1 cellular context compared by ENCODE assay signal in genomic region chr14:33110737-33111443, GRCh38.
TF ChIP-seq lines count a peak whose summit lies in the region.

No MANE protein-coding gene starts in this region.

TF ChIP-seq in HepG2, 621 proteins besides CTCF, POLR2A, EP300 and RAD21 (continued from another document):
- no peak for TF ChIP-seq SNAPC4 (CRISPR knock-in tag; IDR thresholded peaks at IDR 0.05)
- no peak for TF ChIP-seq THYN1 (CRISPR knock-in tag; IDR thresholded peaks at IDR 0.05; ENCODE audit: borderline replicate concordance, low read depth)
- TF ChIP-seq SIX4 (CRISPR knock-in tag; IDR thresholded peaks at IDR 0.05), result no peak
- TF ChIP-seq, protein P1, sequence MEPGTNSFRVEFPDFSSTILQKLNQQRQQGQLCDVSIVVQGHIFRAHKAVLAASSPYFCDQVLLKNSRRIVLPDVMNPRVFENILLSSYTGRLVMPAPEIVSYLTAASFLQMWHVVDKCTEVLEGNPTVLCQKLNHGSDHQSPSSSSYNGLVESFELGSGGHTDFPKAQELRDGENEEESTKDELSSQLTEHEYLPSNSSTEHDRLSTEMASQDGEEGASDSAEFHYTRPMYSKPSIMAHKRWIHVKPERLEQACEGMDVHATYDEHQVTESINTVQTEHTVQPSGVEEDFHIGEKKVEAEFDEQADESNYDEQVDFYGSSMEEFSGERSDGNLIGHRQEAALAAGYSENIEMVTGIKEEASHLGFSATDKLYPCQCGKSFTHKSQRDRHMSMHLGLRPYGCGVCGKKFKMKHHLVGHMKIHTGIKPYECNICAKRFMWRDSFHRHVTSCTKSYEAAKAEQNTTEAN (CRISPR knock-in tag; conservative IDR thresholded peaks at IDR 0.05), result no peak
- TF ChIP-seq PAX8 (CRISPR knock-in tag; IDR thresholded peaks at IDR 0.05; ENCODE audit: borderline replicate concordance), result no peak
- no peak for TF ChIP-seq NFAT5 (CRISPR knock-in tag; IDR thresholded peaks at IDR 0.05)
- no peak for TF ChIP-seq ZKSCAN8 (CRISPR knock-in tag; IDR thresholded peaks at IDR 0.05; ENCODE audit: borderline replicate concordance)
- TF ChIP-seq ATF7-NPFF (CRISPR knock-in tag; IDR thresholded peaks at IDR 0.05; ENCODE audit: low read depth), result no peak
- peak; percentile 26 to 70; a peak in 3 of 4 replicates for TF ChIP-seq MAFK (conservative IDR thresholded peaks at IDR 0.05 in 1 of 2, IDR thresholded peaks at IDR 0.05 in 1 of 2; ENCODE audit: low read length in 2 of 2)
